ENCODE assay signal across 22 cellular contexts in genomic region chr15:51675234-51675633, GRCh38. TPM values are rescaled to one million over a fixed set of nuclear protein-coding genes. Genes with fewer than 3 reads are reported as not detected.
"Had no signal": no experiment of that assay in that cellular context is flagged by ENCODE, and none has a peak within 500 bp of the region (broad histone marks: within the 10 kb centered on the region; RNA-seq: fewer than 3 reads in every experiment).

No MANE protein-coding gene starts in this region.

- ATAC-seq: T-cell had no signal

- H3K27ac Mint-ChIP-seq: T-cell had no signal

- H3K9me3 Mint-ChIP-seq: T-cell had no signal

- H3K9ac ChIP-seq: SK-N-SH had no signal

- H3K4me2 ChIP-seq: SK-N-SH had no signal

- DNase-seq: KBM-7, NCI-H1092, NCI-H1105 treated with DMSO at 0.1 percent for 48 hours, NCI-H1417 treated with DMSO at 0.1 percent for 48 hours, NCI-H146, NCI-H1694 treated with DMSO at 0.1 percent for 48 hours, NCI-H1930, NCI-H2081, NCI-H2107, NCI-H2227 treated with DMSO at 0.1 percent for 48 hours, NCI-H524 treated with DMSO at 0.1 percent for 48 hours, NCI-H69, NCI-H774, RPMI8226, SHP77, SK-N-SH, SW 1271, T-cell had no signal

- H3K36me3 Mint-ChIP-seq: T-cell had no signal

- H3K4me1 Mint-ChIP-seq: T-cell had no signal

- H3K9me2 ChIP-seq: SK-N-SH had no signal

- H3K4me3 Mint-ChIP-seq: T-cell had no signal

RNA-seq across cellular contexts. Expression of gene SCG3, which starts 6.1 kb away (rescaled TPM):
- total RNA-seq: HT-29, LHCN-M2, MCF 10A, NCI-H460 had no signal
